Comparison of ENCODE assay signal across 35 cellular contexts in genomic region chr9:75230469-75230868, GRCh38.
DNase-seq lines count a peak whose midpoint lies in the region; ATAC-seq, FAIRE-seq and TF ChIP-seq lines count a peak whose summit lies in the region.
"Had no signal": no experiment of that assay in that cellular context is flagged by ENCODE, and none has a peak within 500 bp of the region (broad histone marks: within the 10 kb centered on the region; RNA-seq: fewer than 3 reads in every experiment).

No MANE protein-coding gene starts in this region.

- WGBS in small intestine, 3 donors = 28 to 69% (median 41%) methylated on average over 3 of the region's 3 CpGs
- WGBS in spleen, 5 donors = 56 to 74% (median 68%) methylated on average over 3 of the region's 3 CpGs

- CTCF ChIA-PET in Calu3 (lab: Charles Lee) = interaction anchor here (1.0 to 1.6 kb wide), 3 partner anchors 8 to 29 kb away, joined by 4 to 10 read pairs (median 4); no protein-coding TSS in a partner anchor
- CTCF ChIA-PET in MCF 10A (lab: Yijun Ruan, JAX) = interaction anchor here (0.6 to 3.6 kb wide), 8 partner anchors 8 to 1044 kb away, joined by 3 to 45 read pairs (median 6); no protein-coding TSS in a partner anchor
- CTCF ChIA-PET in activated CD4-positive, alpha-beta T cell treated with anti-CD3 and anti-CD28 coated beads for 36 hours (lab: Charles Lee) = no interaction called here

- H3K36me3 Mint-ChIP-seq in Calu3 (ENCODE audit: insufficient read depth, unreplicated experiment) (peaks cover 5% of the 10 kb centered on the region), MCF 10A (ENCODE audit: insufficient read depth, unreplicated experiment) (peaks cover 7% of the 10 kb centered on the region)
- H3K36me3 Mint-ChIP-seq in activated CD4-positive, alpha-beta T cell treated with anti-CD3 and anti-CD28 coated beads for 36 hours (ENCODE audit: low read depth) = peaks cover 9% of the 10 kb centered on the region
- peaks cover 16% of the 10 kb centered on the region for H3K36me3 Mint-ChIP-seq in activated T-cell treated with anti-CD3 and anti-CD28 coated beads, Interleukin-2, amount 50 U/mL, for 4 hours (ENCODE audit: insufficient read depth)

- H3K4me3 Mint-ChIP-seq in Calu3 (ENCODE audit: low read depth, unreplicated experiment) = no peak overlapping the region
- no peak overlapping the region for H3K4me3 Mint-ChIP-seq in MCF 10A (ENCODE audit: unreplicated experiment)
- H3K4me3 Mint-ChIP-seq in activated CD4-positive, alpha-beta T cell treated with anti-CD3 and anti-CD28 coated beads for 36 hours = no peak overlapping the region
- H3K4me3 Mint-ChIP-seq in activated T-cell treated with anti-CD3 and anti-CD28 coated beads, Interleukin-2, amount 50 U/mL, for 4 hours = no peak overlapping the region
- H3K4me3 Mint-ChIP-seq: activated CD8-positive, alpha-beta memory T cell treated with anti-CD3 and anti-CD28 coated beads, Interleukin-2, amount 10 ng/mL, durations not matched to agents 7 days and 5 days; B cell; CD8-positive, alpha-beta memory T cell; central memory CD8-positive, alpha-beta T cell; IgD-negative memory B cell; nephron progenitor cell; T-helper 1 cell treated with Interleukin-12 subunit alpha and Interleukin-12 subunit beta and Interleukin-4 antibody, amounts not matched to agents 30 μg/mL and 1 μg/mL, for 36 hours had no signal

- peak; percentile 66 for ATAC-seq in left lobe of liver
- ATAC-seq in activated CD4-positive, alpha-beta T cell treated with anti-CD3 and anti-CD28 coated beads for 36 hours = no peak
- no peak for ATAC-seq in activated T-cell treated with anti-CD3 and anti-CD28 coated beads, Interleukin-2, amount 50 U/mL, for 4 hours
- ATAC-seq: activated CD8-positive, alpha-beta memory T cell treated with anti-CD3 and anti-CD28 coated beads, Interleukin-2, amount 10 ng/mL, durations not matched to agents 7 days and 5 days; gastrocnemius medialis; Right ventricle myocardium inferior; SK-N-SH treated with all-trans-retinoic acid at 6 μM for 48 hours had no signal

- H3K27me3 Mint-ChIP-seq in Calu3 (ENCODE audit: unreplicated experiment) = no peaks in the 10 kb centered on the region
- H3K27me3 Mint-ChIP-seq in MCF 10A (ENCODE audit: insufficient read depth, unreplicated experiment) = no peaks in the 10 kb centered on the region
- no peaks in the 10 kb centered on the region for H3K27me3 Mint-ChIP-seq in activated CD4-positive, alpha-beta T cell treated with anti-CD3 and anti-CD28 coated beads for 36 hours
- H3K27me3 Mint-ChIP-seq in activated T-cell treated with anti-CD3 and anti-CD28 coated beads, Interleukin-2, amount 50 U/mL, for 4 hours (ENCODE audit: low read depth) = no peaks in the 10 kb centered on the region
- H3K27me3 Mint-ChIP-seq: activated CD8-positive, alpha-beta memory T cell treated with anti-CD3 and anti-CD28 coated beads, Interleukin-2, amount 10 ng/mL, durations not matched to agents 7 days and 5 days; B cell; central memory CD8-positive, alpha-beta T cell; IgD-negative memory B cell had no signal

- TF ChIP-seq CTCF in Calu3 (IDR thresholded peaks at IDR 0.05; ENCODE audit: unreplicated experiment) = no peak
- TF ChIP-seq CTCF in MCF 10A (IDR thresholded peaks at IDR 0.05; ENCODE audit: unreplicated experiment) = no peak
- TF ChIP-seq CTCF in spleen (IDR thresholded peaks at IDR 0.05 in 8 of 11, conservative IDR thresholded peaks at IDR 0.05 in 3 of 11) = no peak

- intact Hi-C loops in Calu3 (cut with micrococcal nuclease; ENCODE audit: unreplicated experiment) = loop anchor here (10.0 kb wide), 1 partner anchor 46 kb away; no protein-coding TSS in a partner anchor
- intact Hi-C loops in MCF 10A (cut with micrococcal nuclease) = loop anchor here (10.0 kb wide), 1 partner anchor 46 kb away; no protein-coding TSS in a partner anchor
- intact Hi-C loops in activated CD4-positive, alpha-beta T cell treated with anti-CD3 and anti-CD28 coated beads for 36 hours (cut with DNase I, micrococcal nuclease) = no loop called here
- intact Hi-C loops in spleen (cut with DNase I; ENCODE audit: low total_unique reads) = no loop called here

- DNase-seq in Calu3 = no peak
- no peak for DNase-seq in MCF 10A (ENCODE audit: unreplicated experiment)
- no peak for DNase-seq in left lobe of liver (ENCODE audit: low spot score)
- peak; percentile 29 for DNase-seq in small intestine
- no peak for DNase-seq in COLO668 (lab: John Stamatoyannopoulos, UW; ENCODE audit: unreplicated experiment)
- DNase-seq in activated CD4-positive, alpha-beta T cell treated with anti-CD3 and anti-CD28 coated beads for 36 hours = no peak
- no peak for DNase-seq in spleen
- DNase-seq in activated T-cell treated with anti-CD3 and anti-CD28 coated beads, Interleukin-2, amount 50 U/mL, for 4 hours = no peak
- DNase-seq: ACHN; activated CD4-positive, alpha-beta T cell treated with anti-CD3 and anti-CD28 coated beads, Interleukin-2, amount 50 U/mL, for 4 hours; activated CD4-positive, CD25-positive, alpha-beta regulatory T cell; activated CD8-positive, alpha-beta memory T cell treated with anti-CD3 and anti-CD28 coated beads, Interleukin-2, amount 10 ng/mL, durations not matched to agents 7 days and 5 days; activated naive CD4-positive, alpha-beta T cell treated with Interleukin-2 at 50 U/mL for 16 hours; activated T-cell treated with anti-CD3 and anti-CD28 coated beads, Interleukin-2, amount 50 U/mL, for 48 hours; CD8-positive, alpha-beta memory T cell; DMS79; dorsolateral prefrontal cortex; gastrocnemius medialis; hypothalamus; NCI-H1048; NCI-H1694; nephron progenitor cell; NK-92 treated with Interleukin-12 subunit alpha and Interleukin-12 subunit beta, amount 100 ng/mL, for 24 hours; retina; stimulated activated CD4-positive, alpha-beta T cell treated with anti-CD3 and anti-CD28 coated beads, Interleukin-1b, Interleukin-23, amount 100 ng/mL, for 48 hours; stimulated activated naive CD4-positive, alpha-beta T cell treated with Interleukin-2 at 50 U/mL for 16 hours had no signal

- no peak for FAIRE-seq in small intestine (lab: Jason Lieb, UNC)
- FAIRE-seq: endometrium, G401.6 had no signal

- peaks cover 3% of the 10 kb centered on the region for H3K9me3 Mint-ChIP-seq in Calu3 (ENCODE audit: low read depth, unreplicated experiment)
- H3K9me3 Mint-ChIP-seq in MCF 10A (ENCODE audit: unreplicated experiment) = no peaks in the 10 kb centered on the region
- peaks cover 2% of the 10 kb centered on the region for H3K9me3 Mint-ChIP-seq in activated CD4-positive, alpha-beta T cell treated with anti-CD3 and anti-CD28 coated beads for 36 hours (ENCODE audit: low read depth)
- peaks cover 19% of the 10 kb centered on the region for H3K9me3 Mint-ChIP-seq in activated T-cell treated with anti-CD3 and anti-CD28 coated beads, Interleukin-2, amount 50 U/mL, for 4 hours

- no peak for TF ChIP-seq POLR2A in spleen (IDR thresholded peaks at IDR 0.05)

- H3K27ac Mint-ChIP-seq in Calu3 (ENCODE audit: unreplicated experiment) (peak overlapping the region; percentile 80), MCF 10A (ENCODE audit: low read depth, unreplicated experiment) (peak overlapping the region; percentile 72)
- no peak overlapping the region for H3K27ac Mint-ChIP-seq in activated CD4-positive, alpha-beta T cell treated with anti-CD3 and anti-CD28 coated beads for 36 hours
- H3K27ac Mint-ChIP-seq: activated CD8-positive, alpha-beta memory T cell treated with anti-CD3 and anti-CD28 coated beads, Interleukin-2, amount 10 ng/mL, durations not matched to agents 7 days and 5 days; B cell; CD8-positive, alpha-beta memory T cell; IgD-negative memory B cell; nephron progenitor cell; T-helper 1 cell treated with Interleukin-12 subunit alpha and Interleukin-12 subunit beta and Interleukin-4 antibody, amounts not matched to agents 30 μg/mL and 1 μg/mL, for 36 hours had no signal

- H3K4me3 ChIP-seq in small intestine (ENCODE audit: low read depth in 1 of 2, low read length in 2 of 2) = no peak overlapping the region
- H3K4me3 ChIP-seq in spleen = no peak overlapping the region
- H3K4me3 ChIP-seq: dorsolateral prefrontal cortex, gastrocnemius medialis, smooth muscle cell had no signal

- H3K36me3 ChIP-seq in small intestine (ENCODE audit: control insufficient read depth in 2 of 2, insufficient read depth in 2 of 2, low read length in 2 of 2) (no peaks in the 10 kb centered on the region), spleen (peaks cover 0 to 8% (median 0%) of the 10 kb centered on the region in 6 donors)
- H3K36me3 ChIP-seq: gastrocnemius medialis had no signal

- H3K27ac ChIP-seq in small intestine (ENCODE audit: low read depth in 1 of 2, low read length in 1 of 2) (no peak overlapping the region), spleen (no peak overlapping the region)
- H3K27ac ChIP-seq: dorsolateral prefrontal cortex, gastrocnemius medialis had no signal

- POLR2A ChIA-PET in MCF 10A (lab: Yijun Ruan, JAX) = interaction anchor here (0.6 to 1.1 kb wide), 5 partner anchors 8 to 1164 kb away, joined by 3 to 5 read pairs (median 4); partner anchors contain the start of genes CARNMT1 and RFK
- POLR2A ChIA-PET in activated CD4-positive, alpha-beta T cell treated with anti-CD3 and anti-CD28 coated beads for 36 hours (lab: Charles Lee) = no interaction called here

- H3K4me1 ChIP-seq in small intestine (ENCODE audit: control insufficient read depth in 2 of 2, insufficient read depth in 1 of 2, low read depth in 1 of 2, low read length in 1 of 2) (peaks cover 0 to 3% of the 10 kb centered on the region in 2 donors), spleen (peaks cover 0 to 8% (median 0%) of the 10 kb centered on the region in 6 donors)
- H3K4me1 ChIP-seq: gastrocnemius medialis had no signal

- H3K27me3 ChIP-seq in small intestine (ENCODE audit: control insufficient read depth in 2 of 2, insufficient read depth in 2 of 2, low read length in 2 of 2) (no peaks in the 10 kb centered on the region), spleen (replicated peaks in 1 of 7) (no peaks in the 10 kb centered on the region)
- H3K27me3 ChIP-seq: dorsolateral prefrontal cortex, gastrocnemius medialis had no signal

- H3K9me3 ChIP-seq in small intestine (ENCODE audit: control insufficient read depth, low read depth) (peaks cover 2% of the 10 kb centered on the region), spleen (peaks cover 0 to 23% (median 12%) of the 10 kb centered on the region in 8 donors)
- H3K9me3 ChIP-seq: gastrocnemius medialis had no signal

- BruUV-seq in Calu3 (replicated peaks; lab: Mats Ljungman, UMichigan) = no TSS peak
- BruUV-seq in MCF 10A (replicated peaks; lab: Mats Ljungman, UMichigan) = no TSS peak

- H3K4me1 Mint-ChIP-seq in Calu3 (ENCODE audit: low read depth, unreplicated experiment) (peaks cover 27% of the 10 kb centered on the region), MCF 10A (ENCODE audit: insufficient read depth, unreplicated experiment) (peaks cover 39% of the 10 kb centered on the region)
- H3K4me1 Mint-ChIP-seq in activated CD4-positive, alpha-beta T cell treated with anti-CD3 and anti-CD28 coated beads for 36 hours = no peaks in the 10 kb centered on the region
- no peaks in the 10 kb centered on the region for H3K4me1 Mint-ChIP-seq in activated T-cell treated with anti-CD3 and anti-CD28 coated beads, Interleukin-2, amount 50 U/mL, for 4 hours (ENCODE audit: low read depth)
- H3K4me1 Mint-ChIP-seq: activated CD8-positive, alpha-beta memory T cell treated with anti-CD3 and anti-CD28 coated beads, Interleukin-2, amount 10 ng/mL, durations not matched to agents 7 days and 5 days; B cell; CD8-positive, alpha-beta memory T cell; central memory CD8-positive, alpha-beta T cell; IgD-negative memory B cell had no signal

Comparison
In these comparisons a context has a peak if more than half of its experiments do, and no peak if none do; other contexts are left out.
1. intact Hi-C loops: an anchor here in Calu3 (10.0 kb wide) and MCF 10A (10.0 kb wide); none called in activated CD4-positive, alpha-beta T cell treated with anti-CD3 and anti-CD28 coated beads for 36 hours and spleen.